ENCODE assay signal across 9 cellular contexts in the genomic region with DNA sequence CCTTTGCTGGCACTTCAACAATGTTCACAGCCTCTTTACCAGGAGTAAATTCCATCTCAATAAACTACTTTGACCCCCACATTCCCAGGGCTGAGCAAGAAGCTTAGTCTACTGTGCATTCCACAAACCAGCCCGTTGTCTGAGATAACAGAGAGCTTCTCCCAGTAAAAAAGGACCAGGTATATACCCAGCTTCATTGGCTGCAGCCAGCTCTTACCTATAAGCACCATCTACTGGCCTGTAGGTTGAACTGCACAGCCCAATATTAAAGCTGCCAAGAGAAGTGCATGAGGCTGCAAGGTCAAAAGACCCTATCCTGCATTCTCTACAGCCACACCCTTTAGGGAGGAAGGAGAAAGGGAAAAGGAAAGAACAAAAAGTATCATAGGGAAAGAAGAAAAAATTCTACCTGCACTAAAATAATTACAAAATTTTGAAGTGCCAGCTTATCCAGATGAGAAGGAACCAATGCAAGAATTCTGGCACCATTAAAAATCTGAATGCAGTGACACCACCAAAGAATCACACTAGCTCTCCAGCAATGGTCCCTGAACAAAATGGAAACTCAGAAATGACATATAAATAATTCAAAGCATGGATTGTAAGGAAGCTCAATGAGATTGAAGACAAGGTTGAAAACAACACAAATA. TPM values are rescaled to one million over a fixed set of nuclear protein-coding genes. Genes with fewer than 3 reads are reported as not detected.
DNase-seq lines count a peak whose midpoint lies in the region; ATAC-seq and TF ChIP-seq lines count a peak whose summit lies in the region.
"Had no signal": no experiment of that assay in that cellular context is flagged by ENCODE, and none has a peak within 500 bp of the region (broad histone marks: within the 10 kb centered on the region; RNA-seq: fewer than 3 reads in every experiment).

No MANE protein-coding gene starts in this region.

- CTCF ChIA-PET in GM10248 (lab: Yijun Ruan, JAX) (interaction anchor here (0.8 to 2.7 kb wide), 16 partner anchors 9 to 184 kb away, joined by 3 to 18 read pairs (median 4); no protein-coding TSS in a partner anchor), OCI-LY7 (lab: Charles Lee; ENCODE audit: unreplicated experiment) (no interaction called here)

- no peaks in the 10 kb centered on the region for H3K79me2 ChIP-seq in OCI-LY7 (ENCODE audit: insufficient read depth, low read depth, low read length)

- H3K27ac ChIP-seq in OCI-LY7 (ENCODE audit: low read depth, low read length, poor library complexity, severe bottlenecking) = no peak overlapping the region

- no TSS peak for BruUV-seq in OCI-LY7 (replicated peaks; lab: Mats Ljungman, UMichigan)

- no peaks in the 10 kb centered on the region for H3K36me3 ChIP-seq in OCI-LY7 (ENCODE audit: insufficient read depth, low read length)

- H3K4me1 ChIP-seq in OCI-LY7 (ENCODE audit: insufficient read depth, low read length, poor library complexity, severe bottlenecking) = no peaks in the 10 kb centered on the region

- H3K9me3 Mint-ChIP-seq in progenitor cell of endocrine pancreas (ENCODE audit: low read depth) = peaks cover 3% of the 10 kb centered on the region

- H3K9me2 ChIP-seq in OCI-LY7 (ENCODE audit: insufficient read depth, low read length) = no peaks in the 10 kb centered on the region

- DNase-seq in GM10248 (ENCODE audit: extremely low spot score) (peak; percentile 43), OCI-LY7 (ENCODE audit: low spot score) (peak; percentile 22), progenitor cell of endocrine pancreas (ENCODE audit: low spot score, unreplicated experiment) (no peak), T-helper 17 cell (no peak), NCI-H1436 treated with DMSO at 0.1 percent for 48 hours (lab: John Stamatoyannopoulos, UW) (no peak)

- H3K36me3 Mint-ChIP-seq in progenitor cell of endocrine pancreas (ENCODE audit: insufficient read depth) (no peaks in the 10 kb centered on the region), T-helper 17 cell (ENCODE audit: low read depth) (peaks cover 2% of the 10 kb centered on the region)
- H3K36me3 Mint-ChIP-seq: activated naive CD8-positive, alpha-beta T cell had no signal

- H3K4me2 ChIP-seq in OCI-LY7 (ENCODE audit: low read length) = no peak overlapping the region

- H3K9me3 ChIP-seq in OCI-LY7 (ENCODE audit: low read length) = no peaks in the 10 kb centered on the region
- H3K9me3 ChIP-seq in T-helper 17 cell (ENCODE audit: control insufficient read depth, low read length, poor library complexity, severe bottlenecking) = no peaks in the 10 kb centered on the region

- TF ChIP-seq CTCF in GM10248 (IDR thresholded peaks at IDR 0.05; ENCODE audit: control extremely low read depth, extremely low read depth, low read depth, missing control alignments) (peak; percentile 58), OCI-LY7 (conservative IDR thresholded peaks at IDR 0.05; ENCODE audit: low read length) (peak; percentile 80), progenitor cell of endocrine pancreas (IDR thresholded peaks at IDR 0.05; ENCODE audit: unreplicated experiment) (peak; percentile 67)

- intact Hi-C loops in OCI-LY7 (cut with micrococcal nuclease; ENCODE audit: unreplicated experiment) = no loop called here

- H2AFZ ChIP-seq in OCI-LY7 (ENCODE audit: low read length) = no peak overlapping the region

- H3K27ac Mint-ChIP-seq in progenitor cell of endocrine pancreas (no peak overlapping the region), T-helper 17 cell (no peak overlapping the region)
- H3K27ac Mint-ChIP-seq: activated naive CD8-positive, alpha-beta T cell had no signal

- H3K27me3 Mint-ChIP-seq in progenitor cell of endocrine pancreas (no peaks in the 10 kb centered on the region), T-helper 17 cell (peaks cover 22% of the 10 kb centered on the region)

- H3K4me1 Mint-ChIP-seq in progenitor cell of endocrine pancreas (ENCODE audit: low read depth) (no peaks in the 10 kb centered on the region), T-helper 17 cell (no peaks in the 10 kb centered on the region)

- H4K20me1 ChIP-seq in OCI-LY7 (ENCODE audit: insufficient read depth, low read length) = no peaks in the 10 kb centered on the region

- POLR2A ChIA-PET in GM10248 (lab: Yijun Ruan, JAX) = no interaction called here
- POLR2A ChIA-PET in OCI-LY7 (lab: Charles Lee) = interaction anchor here (1.2 kb wide), 1 partner anchor 9 kb away, joined by 3 read pairs; no protein-coding TSS in a partner anchor

- ATAC-seq in GM21390 (IDR thresholded peaks at IDR 0.05; ENCODE audit: unreplicated experiment) = peak; percentile 99
- ATAC-seq in HG03520 (IDR thresholded peaks at IDR 0.05; ENCODE audit: unreplicated experiment) = peak; percentile 96
- peak; percentile 60 for ATAC-seq in esophagus mucosa
- ATAC-seq in T-helper 17 cell = no peak

- no peak overlapping the region for H3K4me3 Mint-ChIP-seq in progenitor cell of endocrine pancreas (ENCODE audit: low read depth)
- H3K4me3 Mint-ChIP-seq in T-helper 17 cell = no peak overlapping the region
- H3K4me3 Mint-ChIP-seq: activated naive CD8-positive, alpha-beta T cell had no signal

- H3K4me3 ChIP-seq in OCI-LY7 (ENCODE audit: low read depth, low read length, poor library complexity, severe bottlenecking) = no peak overlapping the region

RNA-seq across cellular contexts. Expression of gene INTU, which starts 45.7 kb away (rescaled TPM):
- total RNA-seq in OCI-LY7 (2014; rRNA removed; shearing (Covaris generic)) = not detected in 2 replicates
- total RNA-seq in OCI-LY7 (2022) (not detected in 2 replicates), esophagus mucosa (7.9 TPM), progenitor cell of endocrine pancreas (18.0 and 18.8 TPM in 2 replicates), T-helper 17 cell (under 1 TPM in 1 of 2 donors, not detected in 1; 0.08 TPM)

Comparison
In these comparisons a context has a peak if more than half of its experiments do, and no peak if none do; other contexts are left out.
1. DNase-seq: peak in GM10248 (single experiment) and OCI-LY7 (single experiment); none in progenitor cell of endocrine pancreas (single experiment), T-helper 17 cell (0 of 3) and NCI-H1436 treated with DMSO at 0.1 percent for 48 hours (single experiment).
2. Peak in every context shown above with its lines, with median percentiles within 50 percentile points of each other: CTCF ChIP-seq.